Comparison of ENCODE assay signal across 1 cellular context in genomic region chr9:109604036-109604600, GRCh38.
TF ChIP-seq lines count a peak whose summit lies in the region.

No MANE protein-coding gene starts in this region.

TF ChIP-seq in GM23338, 12 proteins besides CTCF, POLR2A, EP300 and RAD21 (continued from another document):
- TF ChIP-seq ZNF462 (CRISPR knock-in tag; IDR thresholded peaks at IDR 0.05), result no peak
- no peak for TF ChIP-seq ZNF114 (CRISPR knock-in tag; IDR thresholded peaks at IDR 0.05)
- no peak for TF ChIP-seq JUNB (IDR thresholded peaks at IDR 0.05; ENCODE audit: unreplicated experiment)
- TF ChIP-seq STAT1 (IDR thresholded peaks at IDR 0.05; ENCODE audit: unreplicated experiment), result no peak
- TF ChIP-seq NANOG (IDR thresholded peaks at IDR 0.05; ENCODE audit: borderline replicate concordance), result no peak
- no peak for TF ChIP-seq ZNF331 (CRISPR knock-in tag; IDR thresholded peaks at IDR 0.05; ENCODE audit: low read depth)
- TF ChIP-seq CREB1 (CRISPR knock-in tag; IDR thresholded peaks at IDR 0.05; ENCODE audit: low read depth), result no peak
- no peak for TF ChIP-seq EZH2phosphoT487 (IDR thresholded peaks at IDR 0.05; ENCODE audit: unreplicated experiment)
- no peak for TF ChIP-seq ETS1 (IDR thresholded peaks at IDR 0.05)
- TF ChIP-seq POLR2AphosphoS5 (IDR thresholded peaks at IDR 0.05; ENCODE audit: low read depth), result no peak
